9 cellular contexts compared by ENCODE assay signal in the genomic region with DNA sequence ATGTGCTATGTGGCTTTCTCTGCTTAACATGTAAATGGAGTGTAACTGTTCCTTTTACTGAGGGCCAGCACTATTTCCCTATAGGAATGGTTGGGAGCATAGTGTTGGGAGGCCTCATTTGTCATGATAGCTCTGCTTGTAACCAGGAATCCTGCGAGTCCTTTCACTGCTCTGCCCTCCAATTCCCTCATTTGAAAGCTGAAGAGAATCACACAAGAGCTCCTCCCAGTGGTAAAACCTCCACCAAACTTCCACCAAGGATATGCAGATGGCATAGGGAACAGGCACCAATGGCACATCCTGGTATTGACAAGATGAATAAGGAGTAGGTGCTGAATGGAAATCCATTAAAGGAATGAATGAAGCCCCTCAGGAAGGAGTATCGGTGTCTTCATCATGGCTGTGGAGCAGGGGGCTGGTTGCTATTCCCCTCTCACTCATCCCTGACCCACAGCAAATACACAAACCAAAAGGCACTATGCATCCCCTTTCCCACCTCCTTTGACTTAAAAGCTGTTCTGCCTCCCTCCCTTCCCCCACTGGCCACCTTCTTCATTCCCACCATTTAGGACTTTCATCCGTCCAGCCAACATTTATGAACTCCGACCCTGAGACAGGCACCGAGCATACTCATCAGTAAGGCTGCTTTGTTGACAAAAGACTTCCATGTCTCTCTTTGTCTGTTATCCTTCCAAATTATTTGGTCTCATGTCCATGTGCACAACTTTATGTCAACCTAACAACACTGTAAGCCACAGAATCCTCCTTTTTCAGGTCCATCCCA.
DNase-seq lines count a peak whose midpoint lies in the region; ATAC-seq and TF ChIP-seq lines count a peak whose summit lies in the region.
"Had no signal": no experiment of that assay in that cellular context is flagged by ENCODE, and none has a peak within 500 bp of the region (broad histone marks: within the 10 kb centered on the region; RNA-seq: fewer than 3 reads in every experiment).

No MANE protein-coding gene starts in this region.

- H3K9me3 ChIP-seq in MM.1S (replicated peaks; ENCODE audit: insufficient read depth, low read length) (no peaks in the 10 kb centered on the region), Peyer's patch (no peaks in the 10 kb centered on the region), left lung (no peaks in the 10 kb centered on the region), Karpas-422 (ENCODE audit: low read length) (no peaks in the 10 kb centered on the region)

- no peak overlapping the region for H3K4me3 ChIP-seq in MM.1S (ENCODE audit: low read length)
- no peak overlapping the region for H3K4me3 ChIP-seq in dorsolateral prefrontal cortex
- no peak overlapping the region for H3K4me3 ChIP-seq in Peyer's patch
- no peak overlapping the region for H3K4me3 ChIP-seq in left lung
- H3K4me3 ChIP-seq in Karpas-422 (ENCODE audit: low read length) = no peak overlapping the region

- H3K27ac ChIP-seq in MM.1S (ENCODE audit: low read length) = no peak overlapping the region
- H3K27ac ChIP-seq in dorsolateral prefrontal cortex = peak overlapping the region in 44 of 59 donors; percentile 1 to 91 (median 47)
- H3K27ac ChIP-seq in Peyer's patch = no peak overlapping the region
- no peak overlapping the region for H3K27ac ChIP-seq in left lung
- H3K27ac ChIP-seq in Karpas-422 (ENCODE audit: low read length) = no peak overlapping the region
- H3K27ac ChIP-seq: KMS-11 had no signal

- H3K9ac ChIP-seq in MM.1S (ENCODE audit: low read length) (no peak overlapping the region), Karpas-422 (ENCODE audit: low read length) (no peak overlapping the region)
- H3K9ac ChIP-seq: KMS-11 had no signal

- peaks cover 58% of the 10 kb centered on the region for H3K79me2 ChIP-seq in MM.1S (ENCODE audit: low read length)
- H3K79me2 ChIP-seq in Karpas-422 (ENCODE audit: low read length) = peaks cover 95% of the 10 kb centered on the region

- no peaks in the 10 kb centered on the region for H3K27me3 ChIP-seq in MM.1S (replicated peaks; ENCODE audit: insufficient read depth, low read length)
- H3K27me3 ChIP-seq in dorsolateral prefrontal cortex = no peaks in the 10 kb centered on the region
- no peaks in the 10 kb centered on the region for H3K27me3 ChIP-seq in Peyer's patch
- no peaks in the 10 kb centered on the region for H3K27me3 ChIP-seq in left lung
- no peaks in the 10 kb centered on the region for H3K27me3 ChIP-seq in Karpas-422 (ENCODE audit: low read length)

- no peaks in the 10 kb centered on the region for H3K4me1 ChIP-seq in MM.1S (ENCODE audit: low read length)
- peaks cover 0 to 19% (median 0%) of the 10 kb centered on the region in 4 donors for H3K4me1 ChIP-seq in Peyer's patch
- peaks cover 4 to 49% of the 10 kb centered on the region in 2 donors for H3K4me1 ChIP-seq in left lung
- H3K4me1 ChIP-seq in Karpas-422 (ENCODE audit: low read length) = no peaks in the 10 kb centered on the region

- H4K20me1 ChIP-seq in MM.1S (ENCODE audit: insufficient read depth, low read length) (no peaks in the 10 kb centered on the region), Karpas-422 (ENCODE audit: insufficient read depth, low read depth, low read length) (no peaks in the 10 kb centered on the region)

- ATAC-seq in left lung (no peak), HG02840 (IDR thresholded peaks at IDR 0.05; ENCODE audit: low FRiP score, unreplicated experiment) (no peak)

- TF ChIP-seq POLR2A in Peyer's patch (IDR thresholded peaks at IDR 0.05) = no peak

- intact Hi-C loops in dorsolateral prefrontal cortex (cut with DNase I) (loop anchor here in 1 of 2 donors (5.0 kb wide), 2 partner anchors 45 to 565 kb away; no protein-coding TSS in a partner anchor), left lung (cut with DNase I) (no loop called here)

- DNase-seq in D341Med (ENCODE audit: low spot score) = peak; percentile 60
- DNase-seq in MM.1S = no peak
- DNase-seq in dorsolateral prefrontal cortex = peak in 1 of 10 donors; percentile 40
- DNase-seq in myocyte (ENCODE audit: low read depth) = peak; percentile 63
- no peak for DNase-seq in Peyer's patch
- DNase-seq in left lung = no peak
- no peak for DNase-seq in Karpas-422

- H2AFZ ChIP-seq in MM.1S (ENCODE audit: low read length) (no peak overlapping the region), Karpas-422 (ENCODE audit: low read length) (no peak overlapping the region)

- H3K36me3 ChIP-seq in MM.1S (replicated peaks; ENCODE audit: insufficient read depth, low read length) (no peaks in the 10 kb centered on the region), Peyer's patch (peaks cover 0 to 3% (median 0%) of the 10 kb centered on the region in 3 donors), left lung (peaks cover 0 to 18% of the 10 kb centered on the region in 2 donors), Karpas-422 (ENCODE audit: insufficient read depth, low read length) (peaks cover 32% of the 10 kb centered on the region; the same call in 1 of the 2 replicates)

- no peaks in the 10 kb centered on the region for H3F3A ChIP-seq in MM.1S (ENCODE audit: insufficient read depth, low read length)

- H3K9me2 ChIP-seq in MM.1S (replicated peaks; ENCODE audit: insufficient read depth, low read length) (no peaks in the 10 kb centered on the region), Karpas-422 (replicated peaks; ENCODE audit: insufficient read depth, low read length) (no peaks in the 10 kb centered on the region)

- peak; percentile 26 for TF ChIP-seq CTCF in MM.1S (IDR thresholded peaks at IDR 0.05; ENCODE audit: low read length)
- peak in 52 of 56 donors; percentile 21 to 70 (median 48) for TF ChIP-seq CTCF in dorsolateral prefrontal cortex (IDR thresholded peaks at IDR 0.05 in 54 of 56, conservative IDR thresholded peaks at IDR 0.05 in 2 of 56; ENCODE audit: low read depth in 1 of 56, partially characterized antibody in 56 of 56)
- peak in 1 of 6 experiments; percentile 16 for TF ChIP-seq CTCF in Peyer's patch (IDR thresholded peaks at IDR 0.05)
- TF ChIP-seq CTCF in left lung (IDR thresholded peaks at IDR 0.05) = no peak

- H3K4me2 ChIP-seq in MM.1S (ENCODE audit: low read depth, low read length) (no peak overlapping the region), Karpas-422 (ENCODE audit: low read depth, low read length, poor library complexity, severe bottlenecking) (no peak overlapping the region)
- H3K4me2 ChIP-seq: KMS-11 had no signal

Comparison
In these comparisons a context has a peak if more than half of its experiments do, and no peak if none do; other contexts are left out.
1. DNase-seq: peak in D341Med (single experiment) and myocyte (single experiment); none in MM.1S (single experiment), Peyer's patch (0 of 3), left lung (0 of 2) and Karpas-422 (single experiment).
2. H3K27ac ChIP-seq: peak in dorsolateral prefrontal cortex (44 of 59); none in MM.1S (single experiment), Peyer's patch (0 of 4), left lung (0 of 2) and Karpas-422 (single experiment).
3. CTCF ChIP-seq: peak in MM.1S (single experiment) and dorsolateral prefrontal cortex (52 of 56); none in left lung (0 of 2).